8 cellular contexts compared by ENCODE assay signal in the genomic region with DNA sequence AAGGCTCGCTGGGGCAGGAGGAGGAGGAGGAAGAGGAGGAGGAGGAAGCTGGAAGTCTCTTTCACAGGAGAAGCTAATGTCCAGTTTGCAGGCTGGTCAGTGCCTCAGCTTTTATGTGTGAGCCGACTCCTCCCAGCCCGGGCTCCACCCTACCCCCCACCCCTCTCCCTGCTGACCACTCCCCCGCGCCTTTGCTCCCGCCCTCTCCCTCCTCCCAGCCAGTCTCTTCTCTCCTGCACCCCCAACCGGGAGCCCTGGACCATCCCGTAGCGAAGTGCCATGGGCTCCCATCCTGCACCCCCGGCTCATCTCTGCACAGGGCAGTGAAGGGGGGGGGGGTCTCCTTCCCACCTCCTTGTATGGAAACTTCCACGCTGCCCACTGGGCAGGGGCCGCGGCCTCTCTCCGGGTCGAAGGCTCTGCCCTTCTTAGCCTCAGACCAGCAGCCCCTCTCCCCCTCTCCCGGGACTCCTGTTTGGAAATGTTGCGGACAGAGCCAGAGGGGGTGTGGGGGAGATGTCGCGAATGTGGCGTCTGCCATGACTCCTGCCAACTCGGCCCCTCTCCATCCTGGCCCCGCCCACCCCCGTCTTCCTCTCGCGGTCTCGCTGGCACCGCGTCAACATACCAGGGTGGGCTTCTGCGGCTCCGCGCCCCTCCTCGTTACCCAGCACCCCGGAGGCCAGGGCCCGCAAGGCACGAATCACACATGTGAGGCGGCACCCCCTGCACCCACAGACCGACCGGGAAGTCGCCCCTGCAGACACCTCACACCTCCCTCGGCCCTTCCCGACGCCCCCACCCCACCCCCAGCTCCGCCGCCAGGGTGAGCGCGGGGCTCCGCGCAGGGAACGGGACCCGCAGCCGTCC. TPM values are rescaled to one million over a fixed set of nuclear protein-coding genes. Genes with fewer than 3 reads are reported as not detected.
DNase-seq lines count a peak whose midpoint lies in the region; ATAC-seq and TF ChIP-seq lines count a peak whose summit lies in the region.

No MANE protein-coding gene starts in this region.

- ATAC-seq in naive thymus-derived CD8-positive, alpha-beta T cell = peak; percentile 22 to 24

- no peaks in the 10 kb centered on the region for H3K4me1 Mint-ChIP-seq in endodermal cell
- H3K4me1 Mint-ChIP-seq in naive thymus-derived CD8-positive, alpha-beta T cell = peaks cover 6 to 17% (median 9%) of the 10 kb centered on the region in 4 donors

- H3K9me3 ChIP-seq in endodermal cell (ENCODE audit: control insufficient read depth, low read length) = no peaks in the 10 kb centered on the region

- no peaks in the 10 kb centered on the region for H3K36me3 ChIP-seq in endodermal cell (ENCODE audit: control insufficient read depth, insufficient read depth, low read length)

- peaks cover 84% of the 10 kb centered on the region for H3K27me3 Mint-ChIP-seq in endodermal cell (ENCODE audit: insufficient read depth)
- peaks cover 17 to 78% (median 48%) of the 10 kb centered on the region in 5 donors for H3K27me3 Mint-ChIP-seq in naive thymus-derived CD8-positive, alpha-beta T cell

- WGBS in endodermal cell (ENCODE audit: insufficient coverage in 1 of 2, insufficient read length in 1 of 2), 2 experiments = 0 to 1% methylated on average over 2 to 50 of the region's 51 CpGs

- H3K4me3 ChIP-seq in endodermal cell (ENCODE audit: low read length) = peak overlapping the region; percentile 65

- H3K9ac ChIP-seq in endodermal cell (ENCODE audit: extremely low read depth, low read length, poor library complexity, severe bottlenecking) = no peak overlapping the region

- H3K4me1 ChIP-seq in endodermal cell (ENCODE audit: control insufficient read depth, insufficient read depth, low read length) = no peaks in the 10 kb centered on the region

- no peak overlapping the region for H3K27ac ChIP-seq in endodermal cell (ENCODE audit: low read depth, low read length)

- DNase-seq in CD1c-positive myeloid dendritic cell (ENCODE audit: extremely low spot score) = peak; percentile 9
- DNase-seq in NCI-H2196 (lab: John Stamatoyannopoulos, UW; ENCODE audit: unreplicated experiment) = peak; percentile 62
- DNase-seq in endodermal cell = peak; percentile 92
- DNase-seq in naive thymus-derived CD8-positive, alpha-beta T cell = no peak
- no peak for DNase-seq in GM20000 (ENCODE audit: low spot score)
- DNase-seq in T-helper 9 cell = no peak
- DNase-seq in NOMO-1 treated with DMSO at 0.1 percent for 48 hours (lab: John Stamatoyannopoulos, UW; ENCODE audit: unreplicated experiment) = no peak
- no peak for DNase-seq in hypothalamus (lab: John Stamatoyannopoulos, UW)

- POLR2A ChIA-PET in naive thymus-derived CD8-positive, alpha-beta T cell (lab: Charles Lee) = interaction anchor here (0.6 kb wide), 1 partner anchor 1011 kb away, joined by 4 read pairs; no protein-coding TSS in a partner anchor

- no peak overlapping the region for H3K27ac Mint-ChIP-seq in endodermal cell
- no peak overlapping the region for H3K27ac Mint-ChIP-seq in naive thymus-derived CD8-positive, alpha-beta T cell

- no peaks in the 10 kb centered on the region for H3K36me3 Mint-ChIP-seq in endodermal cell (ENCODE audit: low read depth)
- H3K36me3 Mint-ChIP-seq in naive thymus-derived CD8-positive, alpha-beta T cell = peaks cover 0 to 4% (median 0%) of the 10 kb centered on the region in 3 donors

- peaks cover 86% of the 10 kb centered on the region for H3K27me3 ChIP-seq in endodermal cell (ENCODE audit: control insufficient read depth, insufficient read depth, low read length, poor library complexity, severe bottlenecking)

- TF ChIP-seq CTCF in endodermal cell (conservative IDR thresholded peaks at IDR 0.05) = no peak
- TF ChIP-seq CTCF in GM20000 (IDR thresholded peaks at IDR 0.05; ENCODE audit: extremely low read depth, missing control alignments) = no peak

- no peaks in the 10 kb centered on the region for H3K9me3 Mint-ChIP-seq in endodermal cell
- no peaks in the 10 kb centered on the region for H3K9me3 Mint-ChIP-seq in naive thymus-derived CD8-positive, alpha-beta T cell

- peak overlapping the region; percentile 52 for H3K4me3 Mint-ChIP-seq in endodermal cell
- peak overlapping the region; percentile 36 to 78 (median 60) for H3K4me3 Mint-ChIP-seq in naive thymus-derived CD8-positive, alpha-beta T cell

RNA-seq across cellular contexts. Expression of a gene that starts 1.8 kb away (rescaled TPM):
- total RNA-seq in endodermal cell = 1 to 10 TPM in 1 of 2 donors, under 1 TPM in 1; 0.80 to 5.1 TPM
- polyA plus RNA-seq in endodermal cell (2013, experiment 1 of 2) = 28.1 TPM
- polyA plus RNA-seq in endodermal cell (2013, experiment 2 of 2) = 20.1 TPM
- not detected for total RNA-seq in naive thymus-derived CD8-positive, alpha-beta T cell
- not detected for polyA plus RNA-seq in naive thymus-derived CD8-positive, alpha-beta T cell

RNA-seq across cellular contexts. Expression of a gene that starts 23.6 kb away (rescaled TPM):
- not detected for total RNA-seq in endodermal cell
- not detected for polyA plus RNA-seq in endodermal cell (2013, experiment 1 of 2)
- polyA plus RNA-seq in endodermal cell (2013, experiment 2 of 2) = not detected
- not detected for total RNA-seq in naive thymus-derived CD8-positive, alpha-beta T cell
- polyA plus RNA-seq in naive thymus-derived CD8-positive, alpha-beta T cell = not detected

RNA-seq across cellular contexts. Expression of a gene that starts 34.2 kb away (rescaled TPM):
- not detected for total RNA-seq in endodermal cell
- 44.8 TPM for polyA plus RNA-seq in endodermal cell (2013, experiment 1 of 2)
- 37.3 TPM for polyA plus RNA-seq in endodermal cell (2013, experiment 2 of 2)
- total RNA-seq in naive thymus-derived CD8-positive, alpha-beta T cell = not detected
- not detected for polyA plus RNA-seq in naive thymus-derived CD8-positive, alpha-beta T cell

Comparison
In these comparisons a context has a peak if more than half of its experiments do, and no peak if none do; other contexts are left out.
1. DNase-seq: peak in CD1c-positive myeloid dendritic cell (single experiment), NCI-H2196 (single experiment) and endodermal cell (single experiment); none in naive thymus-derived CD8-positive, alpha-beta T cell (0 of 10), GM20000 (single experiment), T-helper 9 cell (single experiment), NOMO-1 treated with DMSO at 0.1 percent for 48 hours (single experiment) and hypothalamus (0 of 51).